Comparison of ENCODE assay signal across 20 cellular contexts in the genomic region with DNA sequence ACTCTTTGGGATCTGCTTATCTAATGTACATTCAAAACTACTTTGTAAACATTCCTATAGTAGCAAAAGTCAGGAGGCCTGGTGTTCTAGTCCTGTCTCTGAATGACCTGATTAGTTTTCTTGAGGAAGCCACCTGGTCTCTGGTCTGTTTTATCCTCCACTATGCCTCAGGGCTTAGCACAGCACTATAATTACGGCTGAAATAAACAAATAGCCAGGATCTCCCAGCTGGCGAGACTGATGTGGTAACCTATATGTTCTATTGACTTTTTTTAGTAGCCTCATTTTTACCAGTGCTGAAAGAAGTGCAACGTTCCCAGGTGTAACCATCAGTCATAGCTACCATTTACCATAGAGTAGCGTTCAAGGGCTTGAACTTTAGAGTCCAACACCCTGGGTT.
"Had no signal": no experiment of that assay in that cellular context is flagged by ENCODE, and none has a peak within 500 bp of the region (broad histone marks: within the 10 kb centered on the region; RNA-seq: fewer than 3 reads in every experiment).

No MANE protein-coding gene starts in this region.

- H3K9me3 Mint-ChIP-seq: activated CD4-positive, alpha-beta memory T cell treated with anti-CD3 and anti-CD28 coated beads for 36 hours; activated naive CD8-positive, alpha-beta T cell treated with anti-CD3 and anti-CD28 coated beads for 36 hours; naive thymus-derived CD8-positive, alpha-beta T cell; neural progenitor cell; stimulated activated memory B cell treated with anti-CD40 and anti-IgM and Interleukin-4, amounts not matched to agents 10 μg/mL and 1 μg/mL and 100 μg/mL, for 72 hours had no signal

- H3K36me3 Mint-ChIP-seq: activated CD4-positive, alpha-beta memory T cell treated with anti-CD3 and anti-CD28 coated beads for 36 hours; activated naive CD8-positive, alpha-beta T cell treated with anti-CD3 and anti-CD28 coated beads for 36 hours; naive thymus-derived CD8-positive, alpha-beta T cell; neural progenitor cell; stimulated activated memory B cell treated with anti-CD40 and anti-IgM and Interleukin-4, amounts not matched to agents 10 μg/mL and 1 μg/mL and 100 μg/mL, for 72 hours had no signal

- H2AFZ ChIP-seq: neural progenitor cell had no signal

- H3K4me3 ChIP-seq: coronary artery, esophagus muscularis mucosa, left lung, lung, neural progenitor cell, stomach, transverse colon, vagina had no signal

- H3K9me3 ChIP-seq: esophagus muscularis mucosa, left lung, stomach, transverse colon, vagina had no signal

- H3K4me1 ChIP-seq: esophagus muscularis mucosa, left lung, neural progenitor cell, stomach, transverse colon, vagina had no signal

- DNase-seq: activated CD4-positive, alpha-beta memory T cell treated with anti-CD3 and anti-CD28 coated beads for 36 hours; activated CD4-positive, alpha-beta T cell treated with anti-CD3 and anti-CD28 coated beads for 48 hours; activated naive CD4-positive, alpha-beta T cell treated with Interleukin-2 at 50 U/mL for 16 hours; activated naive CD8-positive, alpha-beta T cell treated with anti-CD3 and anti-CD28 coated beads for 36 hours; activated T-cell treated with anti-CD3 and anti-CD28 coated beads, Interleukin-2, amount 50 U/mL, for 48 hours; amniotic stem cell; cerebellar nuclear complex; hippocampal formation; kidney glomerular epithelial cell; left lung; naive thymus-derived CD8-positive, alpha-beta T cell; small intestine; stomach; transverse colon had no signal

- H3K27me3 ChIP-seq: esophagus muscularis mucosa, left lung, transverse colon, vagina had no signal

- H3K4me3 Mint-ChIP-seq: activated CD4-positive, alpha-beta memory T cell treated with anti-CD3 and anti-CD28 coated beads for 36 hours; activated naive CD8-positive, alpha-beta T cell treated with anti-CD3 and anti-CD28 coated beads for 36 hours; naive thymus-derived CD8-positive, alpha-beta T cell; neural progenitor cell; stimulated activated memory B cell treated with anti-CD40 and anti-IgM and Interleukin-4, amounts not matched to agents 10 μg/mL and 1 μg/mL and 100 μg/mL, for 72 hours had no signal

- H3K27me3 Mint-ChIP-seq: activated CD4-positive, alpha-beta memory T cell treated with anti-CD3 and anti-CD28 coated beads for 36 hours had no signal

- H3K27ac ChIP-seq: coronary artery, esophagus muscularis mucosa, left lung, neural progenitor cell, stomach, transverse colon, vagina had no signal

- H3K4me2 ChIP-seq: neural progenitor cell had no signal

- H3K9ac ChIP-seq: neural progenitor cell had no signal

- H3K27ac Mint-ChIP-seq: activated CD4-positive, alpha-beta memory T cell treated with anti-CD3 and anti-CD28 coated beads for 36 hours; activated naive CD8-positive, alpha-beta T cell treated with anti-CD3 and anti-CD28 coated beads for 36 hours; naive thymus-derived CD8-positive, alpha-beta T cell; neural progenitor cell; stimulated activated memory B cell treated with anti-CD40 and anti-IgM and Interleukin-4, amounts not matched to agents 10 μg/mL and 1 μg/mL and 100 μg/mL, for 72 hours had no signal

- H3K36me3 ChIP-seq: esophagus muscularis mucosa, left lung, neural progenitor cell, stomach, transverse colon, vagina had no signal
